Comparison of ENCODE assay signal across 1 cellular context in the genomic region with DNA sequence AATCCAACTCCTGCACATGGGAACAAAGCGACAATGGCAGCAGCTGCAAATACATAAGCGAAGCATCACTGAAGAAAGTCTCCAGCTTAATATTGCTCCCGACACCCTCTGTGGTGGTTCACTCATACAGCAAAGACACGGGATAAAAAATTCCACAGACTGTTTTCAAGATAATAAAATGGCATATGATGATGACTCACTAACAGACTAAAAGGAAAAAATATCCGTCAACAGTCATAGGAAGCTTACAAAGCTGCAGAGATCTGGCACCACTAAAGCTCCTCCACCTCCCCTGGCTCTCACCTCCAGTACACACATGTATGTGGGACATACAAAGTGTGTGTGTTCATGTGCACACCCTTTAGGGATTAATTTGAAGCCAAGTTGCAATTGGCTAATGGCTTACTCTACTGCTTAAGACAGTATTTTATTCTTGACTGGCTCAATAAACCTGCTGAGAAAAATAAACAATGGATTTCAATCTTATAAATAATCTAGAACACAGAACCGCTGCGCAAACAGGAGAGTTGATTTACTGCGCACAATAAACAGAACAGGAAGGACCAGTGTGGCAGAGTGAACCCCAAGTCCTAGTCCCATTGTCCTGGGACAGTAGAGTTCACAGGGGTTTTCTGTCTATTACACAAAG.
TF ChIP-seq lines count a peak whose summit lies in the region.

No MANE protein-coding gene starts in this region.

TF ChIP-seq in HEK293, 187 proteins besides CTCF, POLR2A, EP300 and RAD21 (continued from another document):
- TF ChIP-seq, protein P1, sequence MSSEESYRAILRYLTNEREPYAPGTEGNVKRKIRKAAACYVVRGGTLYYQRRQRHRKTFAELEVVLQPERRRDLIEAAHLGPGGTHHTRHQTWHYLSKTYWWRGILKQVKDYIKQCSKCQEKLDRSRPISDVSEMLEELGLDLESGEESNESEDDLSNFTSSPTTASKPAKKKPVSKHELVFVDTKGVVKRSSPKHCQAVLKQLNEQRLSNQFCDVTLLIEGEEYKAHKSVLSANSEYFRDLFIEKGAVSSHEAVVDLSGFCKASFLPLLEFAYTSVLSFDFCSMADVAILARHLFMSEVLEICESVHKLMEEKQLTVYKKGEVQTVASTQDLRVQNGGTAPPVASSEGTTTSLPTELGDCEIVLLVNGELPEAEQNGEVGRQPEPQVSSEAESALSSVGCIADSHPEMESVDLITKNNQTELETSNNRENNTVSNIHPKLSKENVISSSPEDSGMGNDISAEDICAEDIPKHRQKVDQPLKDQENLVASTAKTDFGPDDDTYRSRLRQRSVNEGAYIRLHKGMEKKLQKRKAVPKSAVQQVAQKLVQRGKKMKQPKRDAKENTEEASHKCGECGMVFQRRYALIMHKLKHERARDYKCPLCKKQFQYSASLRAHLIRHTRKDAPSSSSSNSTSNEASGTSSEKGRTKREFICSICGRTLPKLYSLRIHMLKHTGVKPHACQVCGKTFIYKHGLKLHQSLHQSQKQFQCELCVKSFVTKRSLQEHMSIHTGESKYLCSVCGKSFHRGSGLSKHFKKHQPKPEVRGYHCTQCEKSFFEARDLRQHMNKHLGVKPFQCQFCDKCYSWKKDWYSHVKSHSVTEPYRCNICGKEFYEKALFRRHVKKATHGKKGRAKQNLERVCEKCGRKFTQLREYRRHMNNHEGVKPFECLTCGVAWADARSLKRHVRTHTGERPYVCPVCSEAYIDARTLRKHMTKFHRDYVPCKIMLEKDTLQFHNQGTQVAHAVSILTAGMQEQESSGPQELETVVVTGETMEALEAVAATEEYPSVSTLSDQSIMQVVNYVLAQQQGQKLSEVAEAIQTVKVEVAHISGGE (tag by site-specific recombination; conservative IDR thresholded peaks at IDR 0.05; ENCODE audit: low read depth): no peak
- TF ChIP-seq WT1 (tag by site-specific recombination; IDR thresholded peaks at IDR 0.05) (peak; percentile 34; the same call in 1 of the 2 replicates), ZBTB8A (tag by site-specific recombination; IDR thresholded peaks at IDR 0.05) (0 out of 2 replicates have a peak, but pooled peaks have one; percentile 23), ZNF2 (tag by site-specific recombination; IDR thresholded peaks at IDR 0.05) (no peak), FEZF1 (tag by site-specific recombination; IDR thresholded peaks at IDR 0.05) (peak; percentile 60), EGR2 (tag by site-specific recombination; IDR thresholded peaks at IDR 0.05; ENCODE audit: low read depth) (no peak), ZNF544 (tag by site-specific recombination; IDR thresholded peaks at IDR 0.05) (no peak), ZSCAN16 (tag by site-specific recombination; IDR thresholded peaks at IDR 0.05) (no peak), TRIM28 (IDR thresholded peaks at IDR 0.05; ENCODE audit: borderline replicate concordance, low read length) (peak; percentile 84; the same call in 1 of the 2 replicates), ZNF394 (tag by site-specific recombination; IDR thresholded peaks at IDR 0.05; ENCODE audit: borderline replicate concordance) (peak; percentile 44; the same call in 1 of the 2 replicates), BCL11A (tag by site-specific recombination; IDR thresholded peaks at IDR 0.05; ENCODE audit: low read depth) (no peak), OVOL3 (tag by site-specific recombination; IDR thresholded peaks at IDR 0.05) (peak; percentile 55; the same call in 1 of the 2 replicates), ZNF785 (tag by site-specific recombination; IDR thresholded peaks at IDR 0.05) (no peak), ZNF366 (tag by site-specific recombination; conservative IDR thresholded peaks at IDR 0.05) (0 out of 2 replicates have a peak, but pooled peaks have one; percentile 14), ZNF76 (tag by site-specific recombination; IDR thresholded peaks at IDR 0.05; ENCODE audit: borderline replicate concordance, low read depth) (no peak), YY1 (tag by site-specific recombination; IDR thresholded peaks at IDR 0.05) (no peak), ZNF843 (tag by site-specific recombination; IDR thresholded peaks at IDR 0.05) (peak; percentile 61), OSR2 (tag by site-specific recombination; IDR thresholded peaks at IDR 0.05) (peak; percentile 14; the same call in 1 of the 2 replicates)
- TF ChIP-seq, protein P2, sequence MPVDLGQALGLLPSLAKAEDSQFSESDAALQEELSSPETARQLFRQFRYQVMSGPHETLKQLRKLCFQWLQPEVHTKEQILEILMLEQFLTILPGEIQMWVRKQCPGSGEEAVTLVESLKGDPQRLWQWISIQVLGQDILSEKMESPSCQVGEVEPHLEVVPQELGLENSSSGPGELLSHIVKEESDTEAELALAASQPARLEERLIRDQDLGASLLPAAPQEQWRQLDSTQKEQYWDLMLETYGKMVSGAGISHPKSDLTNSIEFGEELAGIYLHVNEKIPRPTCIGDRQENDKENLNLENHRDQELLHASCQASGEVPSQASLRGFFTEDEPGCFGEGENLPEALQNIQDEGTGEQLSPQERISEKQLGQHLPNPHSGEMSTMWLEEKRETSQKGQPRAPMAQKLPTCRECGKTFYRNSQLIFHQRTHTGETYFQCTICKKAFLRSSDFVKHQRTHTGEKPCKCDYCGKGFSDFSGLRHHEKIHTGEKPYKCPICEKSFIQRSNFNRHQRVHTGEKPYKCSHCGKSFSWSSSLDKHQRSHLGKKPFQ (tag by site-specific recombination; IDR thresholded peaks at IDR 0.05): peak; percentile 98
- TF ChIP-seq, protein P3, sequence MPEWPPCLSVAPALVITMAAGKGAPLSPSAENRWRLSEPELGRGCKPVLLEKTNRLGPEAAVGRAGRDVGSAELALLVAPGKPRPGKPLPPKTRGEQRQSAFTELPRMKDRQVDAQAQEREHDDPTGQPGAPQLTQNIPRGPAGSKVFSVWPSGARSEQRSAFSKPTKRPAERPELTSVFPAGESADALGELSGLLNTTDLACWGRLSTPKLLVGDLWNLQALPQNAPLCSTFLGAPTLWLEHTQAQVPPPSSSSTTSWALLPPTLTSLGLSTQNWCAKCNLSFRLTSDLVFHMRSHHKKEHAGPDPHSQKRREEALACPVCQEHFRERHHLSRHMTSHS (tag by site-specific recombination; IDR thresholded peaks at IDR 0.05): no peak
